ENCODE assay signal across 22 cellular contexts in genomic region chr3:105762749-105763673, GRCh38.
DNase-seq lines count a peak whose midpoint lies in the region; ATAC-seq and TF ChIP-seq lines count a peak whose summit lies in the region.
"Had no signal": no experiment of that assay in that cellular context is flagged by ENCODE, and none has a peak within 500 bp of the region (broad histone marks: within the 10 kb centered on the region; RNA-seq: fewer than 3 reads in every experiment).

No MANE protein-coding gene starts in this region.

- H3K4me3 Mint-ChIP-seq in activated naive CD4-positive, alpha-beta T cell treated with anti-CD3 and anti-CD28 coated beads for 36 hours: no peak overlapping the region
- no peak overlapping the region for H3K4me3 Mint-ChIP-seq in activated CD8-positive, alpha-beta T cell treated with anti-CD3 and anti-CD28 coated beads, Interleukin-2, amount 10 ng/mL, durations not matched to agents 7 days and 5 days
- no peak overlapping the region for H3K4me3 Mint-ChIP-seq in endodermal cell
- no peak overlapping the region for H3K4me3 Mint-ChIP-seq in GM23338
- H3K4me3 Mint-ChIP-seq: H9 had no signal

- 90 to 94% methylated on average over 8 to 13 of the region's 13 CpGs for WGBS in endodermal cell (ENCODE audit: insufficient coverage in 1 of 2, insufficient read length in 1 of 2), 2 experiments

- POLR2A ChIA-PET in activated CD8-positive, alpha-beta T cell treated with anti-CD3 and anti-CD28 coated beads, Interleukin-2, amount 10 ng/mL, durations not matched to agents 7 days and 5 days (lab: Charles Lee): no interaction called here

- H3K9me2 ChIP-seq in GM23338 (ENCODE audit: insufficient read depth): no peaks in the 10 kb centered on the region; the same call in 1 of the 2 replicates

- TF ChIP-seq CTCF in endodermal cell (conservative IDR thresholded peaks at IDR 0.05): no peak
- no peak for TF ChIP-seq CTCF in GM23338 (conservative IDR thresholded peaks at IDR 0.05; ENCODE audit: low read depth in 2 of 2)

- H3K4me1 Mint-ChIP-seq in activated naive CD4-positive, alpha-beta T cell treated with anti-CD3 and anti-CD28 coated beads for 36 hours (ENCODE audit: low read depth): peaks cover 61% of the 10 kb centered on the region
- H3K4me1 Mint-ChIP-seq in activated CD8-positive, alpha-beta T cell treated with anti-CD3 and anti-CD28 coated beads, Interleukin-2, amount 10 ng/mL, durations not matched to agents 7 days and 5 days (ENCODE audit: low read depth): peaks cover 73% of the 10 kb centered on the region
- H3K4me1 Mint-ChIP-seq in endodermal cell (no peaks in the 10 kb centered on the region), GM23338 (peaks cover 3% of the 10 kb centered on the region; the same call in 2 of the 3 replicates)

- H3K4me1 ChIP-seq in endodermal cell (ENCODE audit: control insufficient read depth, insufficient read depth, low read length) (no peaks in the 10 kb centered on the region), GM23338 (ENCODE audit: insufficient read depth) (no peaks in the 10 kb centered on the region)
- H3K4me1 ChIP-seq: thyroid gland had no signal

- H3K9me3 Mint-ChIP-seq in activated naive CD4-positive, alpha-beta T cell treated with anti-CD3 and anti-CD28 coated beads for 36 hours: peaks cover 27% of the 10 kb centered on the region
- H3K9me3 Mint-ChIP-seq in activated CD8-positive, alpha-beta T cell treated with anti-CD3 and anti-CD28 coated beads, Interleukin-2, amount 10 ng/mL, durations not matched to agents 7 days and 5 days (ENCODE audit: insufficient read depth): peaks cover 29% of the 10 kb centered on the region
- H3K9me3 Mint-ChIP-seq in endodermal cell: peaks cover 48% of the 10 kb centered on the region
- peaks cover 55% of the 10 kb centered on the region for H3K9me3 Mint-ChIP-seq in GM23338

- no peak for ATAC-seq in activated CD8-positive, alpha-beta T cell treated with anti-CD3 and anti-CD28 coated beads, Interleukin-2, amount 10 ng/mL, durations not matched to agents 7 days and 5 days
- ATAC-seq in GM23338: no peak
- ATAC-seq: right cardiac atrium had no signal

- peaks cover 69% of the 10 kb centered on the region for H3K9me3 ChIP-seq in endodermal cell (ENCODE audit: control insufficient read depth, low read length)
- H3K9me3 ChIP-seq: thyroid gland had no signal

- H3K36me3 Mint-ChIP-seq in activated naive CD4-positive, alpha-beta T cell treated with anti-CD3 and anti-CD28 coated beads for 36 hours (ENCODE audit: low read depth): peaks cover 60% of the 10 kb centered on the region
- peaks cover 87% of the 10 kb centered on the region for H3K36me3 Mint-ChIP-seq in activated CD8-positive, alpha-beta T cell treated with anti-CD3 and anti-CD28 coated beads, Interleukin-2, amount 10 ng/mL, durations not matched to agents 7 days and 5 days (ENCODE audit: low read depth)
- H3K36me3 Mint-ChIP-seq in endodermal cell (ENCODE audit: low read depth): peaks cover 76% of the 10 kb centered on the region
- H3K36me3 Mint-ChIP-seq in GM23338 (ENCODE audit: low read depth): peaks cover 65% of the 10 kb centered on the region

- no peak overlapping the region for H3K9ac ChIP-seq in endodermal cell (ENCODE audit: extremely low read depth, low read length, poor library complexity, severe bottlenecking)
- H3K9ac ChIP-seq: KMS-11 had no signal

- no peak for DNase-seq in activated naive CD4-positive, alpha-beta T cell treated with anti-CD3 and anti-CD28 coated beads for 36 hours
- no peak for DNase-seq in activated naive CD4-positive, alpha-beta T cell (lab: John Stamatoyannopoulos, UW)
- DNase-seq in activated CD8-positive, alpha-beta T cell treated with anti-CD3 and anti-CD28 coated beads, Interleukin-2, amount 10 ng/mL, durations not matched to agents 7 days and 5 days: no peak
- DNase-seq in endodermal cell: no peak
- DNase-seq in posterior vena cava (ENCODE audit: low spot score): peak; percentile 65
- no peak for DNase-seq in COR-L47 (lab: John Stamatoyannopoulos, UW)
- no peak for DNase-seq in NCI-H1436 (lab: John Stamatoyannopoulos, UW)
- no peak for DNase-seq in GM23338 (ENCODE audit: low spot score)
- DNase-seq: activated T-cell treated with anti-CD3 and anti-CD28 coated beads for 4 hours; amygdala; caudate nucleus; CD4-positive, alpha-beta memory T cell; DMS79; dorsolateral prefrontal cortex; erythroblast; H9; NCI-H187 treated with DMSO at 0.1 percent for 48 hours; NCI-H748 treated with DMSO at 0.1 percent for 48 hours; right cardiac atrium; thyroid gland had no signal

- H3K27me3 Mint-ChIP-seq in activated naive CD4-positive, alpha-beta T cell treated with anti-CD3 and anti-CD28 coated beads for 36 hours (ENCODE audit: low read depth): no peaks in the 10 kb centered on the region
- H3K27me3 Mint-ChIP-seq in activated CD8-positive, alpha-beta T cell treated with anti-CD3 and anti-CD28 coated beads, Interleukin-2, amount 10 ng/mL, durations not matched to agents 7 days and 5 days (ENCODE audit: low read depth): no peaks in the 10 kb centered on the region
- H3K27me3 Mint-ChIP-seq in endodermal cell (ENCODE audit: insufficient read depth) (no peaks in the 10 kb centered on the region), GM23338 (ENCODE audit: insufficient read depth, low read depth, poor library complexity) (peaks cover 4% of the 10 kb centered on the region)
- H3K27me3 Mint-ChIP-seq: CD4-positive, alpha-beta memory T cell had no signal

- H3K4me2 ChIP-seq in GM23338: no peak overlapping the region
- H3K4me2 ChIP-seq: KMS-11 had no signal

- H3K4me3 ChIP-seq in endodermal cell (ENCODE audit: low read length) (peak overlapping the region; percentile 58), GM23338 (no peak overlapping the region)
- H3K4me3 ChIP-seq: dorsolateral prefrontal cortex, lung, thyroid gland had no signal

- no peak overlapping the region for H2AFZ ChIP-seq in GM23338

- no peak overlapping the region for H3K27ac ChIP-seq in endodermal cell (ENCODE audit: low read depth, low read length)
- no peak overlapping the region for H3K27ac ChIP-seq in GM23338 (ENCODE audit: low read depth)
- H3K27ac ChIP-seq: dorsolateral prefrontal cortex, KMS-11, thyroid gland had no signal

- H3K36me3 ChIP-seq in endodermal cell (ENCODE audit: control insufficient read depth, insufficient read depth, low read length) (peaks cover 19% of the 10 kb centered on the region), GM23338 (ENCODE audit: insufficient read depth) (peaks cover 12% of the 10 kb centered on the region)

- H3K27me3 ChIP-seq in endodermal cell (ENCODE audit: control insufficient read depth, insufficient read depth, low read length, poor library complexity, severe bottlenecking) (no peaks in the 10 kb centered on the region), GM23338 (ENCODE audit: insufficient read depth) (no peaks in the 10 kb centered on the region)
- H3K27me3 ChIP-seq: dorsolateral prefrontal cortex, thyroid gland had no signal

- peak overlapping the region; percentile 50 for H3K27ac Mint-ChIP-seq in activated naive CD4-positive, alpha-beta T cell treated with anti-CD3 and anti-CD28 coated beads for 36 hours
- peak overlapping the region; percentile 97 for H3K27ac Mint-ChIP-seq in activated CD8-positive, alpha-beta T cell treated with anti-CD3 and anti-CD28 coated beads, Interleukin-2, amount 10 ng/mL, durations not matched to agents 7 days and 5 days
- H3K27ac Mint-ChIP-seq in endodermal cell (no peak overlapping the region), GM23338 (no peak overlapping the region)
- H3K27ac Mint-ChIP-seq: H9 had no signal

- H4K20me1 ChIP-seq in GM23338 (replicated peaks; ENCODE audit: insufficient read depth): no peaks in the 10 kb centered on the region

- intact Hi-C loops in activated naive CD4-positive, alpha-beta T cell treated with anti-CD3 and anti-CD28 coated beads for 36 hours (cut with micrococcal nuclease): no loop called here
- intact Hi-C loops in posterior vena cava (cut with DNase I): no loop called here

- CTCF ChIA-PET in activated naive CD4-positive, alpha-beta T cell treated with anti-CD3 and anti-CD28 coated beads for 36 hours (lab: Charles Lee): no interaction called here
- CTCF ChIA-PET in activated CD8-positive, alpha-beta T cell treated with anti-CD3 and anti-CD28 coated beads, Interleukin-2, amount 10 ng/mL, durations not matched to agents 7 days and 5 days (lab: Charles Lee): no interaction called here

- peaks cover 3% of the 10 kb centered on the region; the same call in 1 of the 2 replicates for H3K79me2 ChIP-seq in GM23338 (replicated peaks; ENCODE audit: insufficient read depth)

- no peaks in the 10 kb centered on the region for H3F3A ChIP-seq in GM23338 (replicated peaks; ENCODE audit: low read depth)

TF ChIP-seq in GM23338, 12 proteins besides CTCF, POLR2A, EP300 and RAD21 (continues in another document):
- no peak for TF ChIP-seq REST (IDR thresholded peaks at IDR 0.05; ENCODE audit: unreplicated experiment)

Comparison
In these comparisons a context has a peak if more than half of its experiments do, and no peak if none do; other contexts are left out.
1. H3K27ac Mint-ChIP-seq: peak in activated naive CD4-positive, alpha-beta T cell treated with anti-CD3 and anti-CD28 coated beads for 36 hours (single experiment) and activated CD8-positive, alpha-beta T cell treated with anti-CD3 and anti-CD28 coated beads, Interleukin-2, amount 10 ng/mL, durations not matched to agents 7 days and 5 days (single experiment); none in endodermal cell (single experiment) and GM23338 (single experiment).